In the genomic region with DNA sequence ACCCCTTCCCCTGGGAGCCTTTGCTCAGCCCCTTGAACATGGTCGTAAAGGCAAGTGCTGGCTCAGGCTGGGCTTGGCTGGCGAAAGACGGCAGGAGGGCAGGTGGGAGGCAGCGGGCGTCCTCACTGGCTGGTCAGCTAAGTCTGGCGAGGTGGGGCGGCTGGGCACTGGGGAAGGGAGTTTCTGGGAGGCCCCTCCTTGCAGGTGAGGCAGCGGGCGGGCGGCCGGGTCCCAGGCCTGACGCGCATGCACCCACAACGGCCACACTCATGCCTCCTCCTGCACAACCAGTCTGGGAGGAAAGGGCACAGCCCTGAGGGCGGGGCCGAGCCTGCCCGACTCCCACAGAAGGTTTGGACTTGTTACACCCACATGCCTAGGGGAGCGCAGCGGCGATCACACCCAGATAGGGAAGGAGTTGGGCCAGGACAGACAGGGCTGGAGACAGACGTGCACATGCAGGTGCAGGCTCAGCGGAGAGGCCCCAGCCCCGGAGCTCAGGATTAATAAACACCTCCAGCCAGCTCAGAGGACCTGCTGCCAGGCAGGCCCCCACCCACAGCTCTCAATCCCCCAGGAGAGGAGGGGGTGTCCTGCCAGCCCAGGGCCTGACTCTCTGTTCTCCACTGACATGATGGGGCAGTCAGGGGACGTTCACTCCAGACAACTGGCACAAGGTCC, we compare ENCODE assay signal across 1 cellular context.
TF ChIP-seq lines count a peak whose summit lies in the region.

A gene (minus strand): TSS at position 148 of the 681 bp plus-strand sequence. CDS start 108 bp downstream, at position 40.

TF ChIP-seq in HepG2, 621 proteins besides CTCF, POLR2A, EP300 and RAD21 (continued from another document and continues in another):
- TF ChIP-seq CEBPG (CRISPR knock-in tag; IDR thresholded peaks at IDR 0.05) (peak; percentile 47), ZSCAN21 (CRISPR knock-in tag; IDR thresholded peaks at IDR 0.05; ENCODE audit: borderline replicate concordance) (peak; percentile 81), ZEB1 (IDR thresholded peaks at IDR 0.05; ENCODE audit: insufficient replicate concordance, low read depth) (peak; percentile 37), MED1 (CRISPR knock-in tag; IDR thresholded peaks at IDR 0.05) (peak; percentile 62; the same call in 1 of the 2 replicates), ZNF205 (CRISPR knock-in tag; IDR thresholded peaks at IDR 0.05) (peak; percentile 91), MYC (CRISPR knock-in tag; IDR thresholded peaks at IDR 0.05; ENCODE audit: borderline replicate concordance) (peak; percentile 61; the same call in 1 of the 2 replicates), ZNF337 (CRISPR knock-in tag; IDR thresholded peaks at IDR 0.05; ENCODE audit: borderline replicate concordance, low read depth) (no peak), ZNF260 (CRISPR knock-in tag; IDR thresholded peaks at IDR 0.05; ENCODE audit: borderline replicate concordance, low read depth) (no peak), FOXA1 (IDR thresholded peaks at IDR 0.05) (no peak), FOXA1 (CRISPR knock-in tag; IDR thresholded peaks at IDR 0.05) (peak; percentile 70), NCOA2 (CRISPR knock-in tag; IDR thresholded peaks at IDR 0.05) (peak; percentile 19; the same call in 1 of the 2 replicates), KLF15 (CRISPR knock-in tag; IDR thresholded peaks at IDR 0.05; ENCODE audit: borderline replicate concordance) (0 out of 2 replicates have a peak, but pooled peaks have one; percentile 24), ZC3H4 (CRISPR knock-in tag; IDR thresholded peaks at IDR 0.05; ENCODE audit: borderline replicate concordance) (no peak), ZNF333 (CRISPR knock-in tag; IDR thresholded peaks at IDR 0.05; ENCODE audit: borderline replicate concordance) (no peak), ETV5 (CRISPR knock-in tag; IDR thresholded peaks at IDR 0.05; ENCODE audit: borderline replicate concordance) (no peak), ZNF747 (CRISPR knock-in tag; IDR thresholded peaks at IDR 0.05; ENCODE audit: borderline replicate concordance) (peak; percentile 27; the same call in 1 of the 2 replicates), SAFB2 (CRISPR knock-in tag; IDR thresholded peaks at IDR 0.05; ENCODE audit: borderline replicate concordance, low read depth) (0 out of 2 replicates have a peak, but pooled peaks have one; percentile 17), PPARG (CRISPR knock-in tag; conservative IDR thresholded peaks at IDR 0.05) (no peak; the same call in 1 of the 2 replicates), FOXC1 (CRISPR knock-in tag; IDR thresholded peaks at IDR 0.05; ENCODE audit: borderline replicate concordance) (peak; percentile 86; the same call in 1 of the 2 replicates), MEIS1 (CRISPR knock-in tag; IDR thresholded peaks at IDR 0.05; ENCODE audit: borderline replicate concordance) (no peak), GLI4 (CRISPR knock-in tag; IDR thresholded peaks at IDR 0.05; ENCODE audit: borderline replicate concordance) (0 out of 2 replicates have a peak, but pooled peaks have one; percentile 13), YEATS4 (CRISPR knock-in tag; IDR thresholded peaks at IDR 0.05; ENCODE audit: borderline replicate concordance) (peak; percentile 69; the same call in 1 of the 2 replicates), CEBPB (IDR thresholded peaks at IDR 0.05; ENCODE audit: borderline replicate concordance, low read depth, low read length) (no peak), ZNF782 (CRISPR knock-in tag; IDR thresholded peaks at IDR 0.05; ENCODE audit: borderline replicate concordance) (peak; percentile 53; the same call in 1 of the 2 replicates), ZNF12 (CRISPR knock-in tag; IDR thresholded peaks at IDR 0.05) (no peak), HOXA5 (CRISPR knock-in tag; IDR thresholded peaks at IDR 0.05) (peak; percentile 46; the same call in 1 of the 2 replicates), ZNF121 (CRISPR knock-in tag; IDR thresholded peaks at IDR 0.05) (peak; percentile 40; the same call in 1 of the 2 replicates), ZNF234 (CRISPR knock-in tag; conservative IDR thresholded peaks at IDR 0.05) (no peak)
- TF ChIP-seq, protein P1, sequence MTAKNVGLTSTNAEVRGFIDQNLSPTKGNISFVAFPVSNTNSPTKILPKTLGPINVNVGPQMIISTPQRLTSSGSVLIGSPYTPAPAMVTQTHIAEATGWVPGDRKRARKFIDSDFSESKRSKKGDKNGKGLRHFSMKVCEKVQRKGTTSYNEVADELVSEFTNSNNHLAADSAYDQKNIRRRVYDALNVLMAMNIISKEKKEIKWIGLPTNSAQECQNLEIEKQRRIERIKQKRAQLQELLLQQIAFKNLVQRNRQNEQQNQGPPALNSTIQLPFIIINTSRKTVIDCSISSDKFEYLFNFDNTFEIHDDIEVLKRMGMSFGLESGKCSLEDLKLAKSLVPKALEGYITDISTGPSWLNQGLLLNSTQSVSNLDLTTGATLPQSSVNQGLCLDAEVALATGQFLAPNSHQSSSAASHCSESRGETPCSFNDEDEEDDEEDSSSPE (CRISPR knock-in tag; IDR thresholded peaks at IDR 0.05) = 0 out of 2 replicates have a peak, but pooled peaks have one; percentile 49
- TF ChIP-seq, protein P2, sequence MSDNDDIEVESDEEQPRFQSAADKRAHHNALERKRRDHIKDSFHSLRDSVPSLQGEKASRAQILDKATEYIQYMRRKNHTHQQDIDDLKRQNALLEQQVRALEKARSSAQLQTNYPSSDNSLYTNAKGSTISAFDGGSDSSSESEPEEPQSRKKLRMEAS (IDR thresholded peaks at IDR 0.05) = peak; percentile 67
- TF ChIP-seq, protein P3, sequence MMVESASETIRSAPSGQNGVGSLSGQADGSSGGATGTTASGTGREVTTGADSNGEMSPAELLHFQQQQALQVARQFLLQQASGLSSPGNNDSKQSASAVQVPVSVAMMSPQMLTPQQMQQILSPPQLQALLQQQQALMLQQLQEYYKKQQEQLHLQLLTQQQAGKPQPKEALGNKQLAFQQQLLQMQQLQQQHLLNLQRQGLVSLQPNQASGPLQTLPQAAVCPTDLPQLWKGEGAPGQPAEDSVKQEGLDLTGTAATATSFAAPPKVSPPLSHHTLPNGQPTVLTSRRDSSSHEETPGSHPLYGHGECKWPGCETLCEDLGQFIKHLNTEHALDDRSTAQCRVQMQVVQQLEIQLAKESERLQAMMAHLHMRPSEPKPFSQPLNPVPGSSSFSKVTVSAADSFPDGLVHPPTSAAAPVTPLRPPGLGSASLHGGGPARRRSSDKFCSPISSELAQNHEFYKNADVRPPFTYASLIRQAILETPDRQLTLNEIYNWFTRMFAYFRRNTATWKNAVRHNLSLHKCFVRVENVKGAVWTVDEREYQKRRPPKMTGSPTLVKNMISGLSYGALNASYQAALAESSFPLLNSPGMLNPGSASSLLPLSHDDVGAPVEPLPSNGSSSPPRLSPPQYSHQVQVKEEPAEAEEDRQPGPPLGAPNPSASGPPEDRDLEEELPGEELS (CRISPR knock-in tag; IDR thresholded peaks at IDR 0.05) = no peak
- TF ChIP-seq, protein P4, sequence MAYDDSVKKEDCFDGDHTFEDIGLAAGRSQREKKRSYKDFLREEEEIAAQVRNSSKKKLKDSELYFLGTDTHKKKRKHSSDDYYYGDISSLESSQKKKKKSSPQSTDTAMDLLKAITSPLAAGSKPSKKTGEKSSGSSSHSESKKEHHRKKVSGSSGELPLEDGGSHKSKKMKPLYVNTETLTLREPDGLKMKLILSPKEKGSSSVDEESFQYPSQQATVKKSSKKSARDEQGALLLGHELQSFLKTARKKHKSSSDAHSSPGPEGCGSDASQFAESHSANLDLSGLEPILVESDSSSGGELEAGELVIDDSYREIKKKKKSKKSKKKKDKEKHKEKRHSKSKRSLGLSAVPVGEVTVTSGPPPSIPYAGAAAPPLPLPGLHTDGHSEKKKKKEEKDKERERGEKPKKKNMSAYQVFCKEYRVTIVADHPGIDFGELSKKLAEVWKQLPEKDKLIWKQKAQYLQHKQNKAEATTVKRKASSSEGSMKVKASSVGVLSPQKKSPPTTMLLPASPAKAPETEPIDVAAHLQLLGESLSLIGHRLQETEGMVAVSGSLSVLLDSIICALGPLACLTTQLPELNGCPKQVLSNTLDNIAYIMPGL (CRISPR knock-in tag; IDR thresholded peaks at IDR 0.05; ENCODE audit: borderline replicate concordance in 1 of 2, low read depth in 1 of 2) = peak; percentile 45 to 54; a peak in 2 of 4 replicates
- TF ChIP-seq, protein P5, sequence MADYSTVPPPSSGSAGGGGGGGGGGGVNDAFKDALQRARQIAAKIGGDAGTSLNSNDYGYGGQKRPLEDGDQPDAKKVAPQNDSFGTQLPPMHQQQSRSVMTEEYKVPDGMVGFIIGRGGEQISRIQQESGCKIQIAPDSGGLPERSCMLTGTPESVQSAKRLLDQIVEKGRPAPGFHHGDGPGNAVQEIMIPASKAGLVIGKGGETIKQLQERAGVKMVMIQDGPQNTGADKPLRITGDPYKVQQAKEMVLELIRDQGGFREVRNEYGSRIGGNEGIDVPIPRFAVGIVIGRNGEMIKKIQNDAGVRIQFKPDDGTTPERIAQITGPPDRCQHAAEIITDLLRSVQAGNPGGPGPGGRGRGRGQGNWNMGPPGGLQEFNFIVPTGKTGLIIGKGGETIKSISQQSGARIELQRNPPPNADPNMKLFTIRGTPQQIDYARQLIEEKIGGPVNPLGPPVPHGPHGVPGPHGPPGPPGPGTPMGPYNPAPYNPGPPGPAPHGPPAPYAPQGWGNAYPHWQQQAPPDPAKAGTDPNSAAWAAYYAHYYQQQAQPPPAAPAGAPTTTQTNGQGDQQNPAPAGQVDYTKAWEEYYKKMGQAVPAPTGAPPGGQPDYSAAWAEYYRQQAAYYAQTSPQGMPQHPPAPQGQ (CRISPR knock-in tag; IDR thresholded peaks at IDR 0.05; ENCODE audit: borderline replicate concordance) = no peak
- TF ChIP-seq, protein P6, sequence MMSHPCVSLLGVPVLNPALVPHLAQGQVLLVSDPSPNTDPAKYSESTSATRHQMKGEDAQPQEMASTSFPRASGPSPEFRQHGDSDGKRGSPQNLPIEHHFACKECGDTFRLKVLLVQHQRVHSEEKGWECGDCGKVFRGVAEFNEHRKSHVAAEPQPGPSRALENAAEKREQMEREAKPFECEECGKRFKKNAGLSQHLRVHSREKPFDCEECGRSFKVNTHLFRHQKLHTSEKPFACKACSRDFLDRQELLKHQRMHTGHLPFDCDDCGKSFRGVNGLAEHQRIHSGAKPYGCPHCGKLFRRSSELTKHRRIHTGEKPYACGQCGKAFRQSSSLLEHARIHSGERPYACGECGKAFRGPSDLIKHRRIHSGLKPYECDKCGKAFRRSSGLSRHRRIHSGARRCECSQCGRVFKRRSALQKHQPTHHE (CRISPR knock-in tag; IDR thresholded peaks at IDR 0.05; ENCODE audit: borderline replicate concordance) = peak; percentile 76; the same call in 1 of the 2 replicates
- TF ChIP-seq, protein P7, sequence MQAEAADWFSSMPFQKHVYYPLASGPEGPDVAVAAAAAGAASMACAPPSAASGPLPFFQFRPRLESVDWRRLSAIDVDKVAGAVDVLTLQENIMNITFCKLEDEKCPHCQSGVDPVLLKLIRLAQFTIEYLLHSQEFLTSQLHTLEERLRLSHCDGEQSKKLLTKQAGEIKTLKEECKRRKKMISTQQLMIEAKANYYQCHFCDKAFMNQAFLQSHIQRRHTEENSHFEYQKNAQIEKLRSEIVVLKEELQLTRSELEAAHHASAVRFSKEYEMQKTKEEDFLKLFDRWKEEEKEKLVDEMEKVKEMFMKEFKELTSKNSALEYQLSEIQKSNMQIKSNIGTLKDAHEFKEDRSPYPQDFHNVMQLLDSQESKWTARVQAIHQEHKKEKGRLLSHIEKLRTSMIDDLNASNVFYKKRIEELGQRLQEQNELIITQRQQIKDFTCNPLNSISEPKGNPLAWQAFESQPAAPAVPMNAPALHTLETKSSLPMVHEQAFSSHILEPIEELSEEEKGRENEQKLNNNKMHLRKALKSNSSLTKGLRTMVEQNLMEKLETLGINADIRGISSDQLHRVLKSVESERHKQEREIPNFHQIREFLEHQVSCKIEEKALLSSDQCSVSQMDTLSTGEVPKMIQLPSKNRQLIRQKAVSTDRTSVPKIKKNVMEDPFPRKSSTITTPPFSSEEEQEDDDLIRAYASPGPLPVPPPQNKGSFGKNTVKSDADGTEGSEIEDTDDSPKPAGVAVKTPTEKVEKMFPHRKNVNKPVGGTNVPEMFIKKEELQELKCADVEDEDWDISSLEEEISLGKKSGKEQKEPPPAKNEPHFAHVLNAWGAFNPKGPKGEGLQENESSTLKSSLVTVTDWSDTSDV (CRISPR knock-in tag; IDR thresholded peaks at IDR 0.05) = 0 out of 2 replicates have a peak, but pooled peaks have one; percentile 7
- TF ChIP-seq, protein P8, sequence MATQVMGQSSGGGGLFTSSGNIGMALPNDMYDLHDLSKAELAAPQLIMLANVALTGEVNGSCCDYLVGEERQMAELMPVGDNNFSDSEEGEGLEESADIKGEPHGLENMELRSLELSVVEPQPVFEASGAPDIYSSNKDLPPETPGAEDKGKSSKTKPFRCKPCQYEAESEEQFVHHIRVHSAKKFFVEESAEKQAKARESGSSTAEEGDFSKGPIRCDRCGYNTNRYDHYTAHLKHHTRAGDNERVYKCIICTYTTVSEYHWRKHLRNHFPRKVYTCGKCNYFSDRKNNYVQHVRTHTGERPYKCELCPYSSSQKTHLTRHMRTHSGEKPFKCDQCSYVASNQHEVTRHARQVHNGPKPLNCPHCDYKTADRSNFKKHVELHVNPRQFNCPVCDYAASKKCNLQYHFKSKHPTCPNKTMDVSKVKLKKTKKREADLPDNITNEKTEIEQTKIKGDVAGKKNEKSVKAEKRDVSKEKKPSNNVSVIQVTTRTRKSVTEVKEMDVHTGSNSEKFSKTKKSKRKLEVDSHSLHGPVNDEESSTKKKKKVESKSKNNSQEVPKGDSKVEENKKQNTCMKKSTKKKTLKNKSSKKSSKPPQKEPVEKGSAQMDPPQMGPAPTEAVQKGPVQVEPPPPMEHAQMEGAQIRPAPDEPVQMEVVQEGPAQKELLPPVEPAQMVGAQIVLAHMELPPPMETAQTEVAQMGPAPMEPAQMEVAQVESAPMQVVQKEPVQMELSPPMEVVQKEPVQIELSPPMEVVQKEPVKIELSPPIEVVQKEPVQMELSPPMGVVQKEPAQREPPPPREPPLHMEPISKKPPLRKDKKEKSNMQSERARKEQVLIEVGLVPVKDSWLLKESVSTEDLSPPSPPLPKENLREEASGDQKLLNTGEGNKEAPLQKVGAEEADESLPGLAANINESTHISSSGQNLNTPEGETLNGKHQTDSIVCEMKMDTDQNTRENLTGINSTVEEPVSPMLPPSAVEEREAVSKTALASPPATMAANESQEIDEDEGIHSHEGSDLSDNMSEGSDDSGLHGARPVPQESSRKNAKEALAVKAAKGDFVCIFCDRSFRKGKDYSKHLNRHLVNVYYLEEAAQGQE (IDR thresholded peaks at IDR 0.05; ENCODE audit: borderline replicate concordance in 1 of 2, low read depth in 1 of 2, low read length in 2 of 2) = 0 out of 4 replicates have a peak, but pooled peaks of 1 of the 2 experiments have one; percentile 31
- TF ChIP-seq, protein P9, sequence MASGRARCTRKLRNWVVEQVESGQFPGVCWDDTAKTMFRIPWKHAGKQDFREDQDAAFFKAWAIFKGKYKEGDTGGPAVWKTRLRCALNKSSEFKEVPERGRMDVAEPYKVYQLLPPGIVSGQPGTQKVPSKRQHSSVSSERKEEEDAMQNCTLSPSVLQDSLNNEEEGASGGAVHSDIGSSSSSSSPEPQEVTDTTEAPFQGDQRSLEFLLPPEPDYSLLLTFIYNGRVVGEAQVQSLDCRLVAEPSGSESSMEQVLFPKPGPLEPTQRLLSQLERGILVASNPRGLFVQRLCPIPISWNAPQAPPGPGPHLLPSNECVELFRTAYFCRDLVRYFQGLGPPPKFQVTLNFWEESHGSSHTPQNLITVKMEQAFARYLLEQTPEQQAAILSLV (CRISPR knock-in tag; IDR thresholded peaks at IDR 0.05; ENCODE audit: borderline replicate concordance) = peak; percentile 35; the same call in 1 of the 2 replicates
